11 cellular contexts compared by ENCODE assay signal in genomic region chr12:112908548-112908947, GRCh38. TPM values are rescaled to one million over a fixed set of nuclear protein-coding genes. Genes with fewer than 3 reads are reported as not detected.
A peak's percentile ranks its signal among the peaks of the same experiment; 100 is the strongest.
DNase-seq lines count a peak whose midpoint lies in the region; ATAC-seq and TF ChIP-seq lines count a peak whose summit lies in the region.
"Had no signal": no experiment of that assay in that cellular context is flagged by ENCODE, and none has a peak within 500 bp of the region (broad histone marks: within the 10 kb centered on the region; RNA-seq: fewer than 3 reads in every experiment).

No MANE protein-coding gene starts in this region.

- peaks cover 8% of the 10 kb centered on the region for H3K9me3 Mint-ChIP-seq in stimulated activated effector memory CD8-positive, alpha-beta T cell treated with anti-CD3 and anti-CD28 coated beads, Interleukin-12 subunit alpha, Interleukin-12 subunit beta, amount 100 ng/mL, for 72 hours

- intact Hi-C loops in esophagus squamous epithelium (cut with DNase I), result no loop called here

- H2AFZ ChIP-seq in GM23248, result no peak overlapping the region

- peaks cover 7% of the 10 kb centered on the region for H3K9me3 ChIP-seq in GM23248 (ENCODE audit: low read depth)
- H3K9me3 ChIP-seq in esophagus squamous epithelium, result peaks cover 0 to 17% (median 0%) of the 10 kb centered on the region in 3 donors

- H3K4me2 ChIP-seq in GM23248 (ENCODE audit: unreplicated experiment), result no peak overlapping the region

- 15 to 18% methylated on average over 11 to 12 of the region's 12 CpGs for WGBS in GM23248 (ENCODE audit: low coverage in 1 of 2, low lambda C conversion rate in 2 of 2, missing lambda C conversion rate in 2 of 2), 2 experiments
- 61% methylated on average over 12 of the region's 12 CpGs; no CpG with 5 or more reads in 1 of the 2 donors for WGBS in esophagus squamous epithelium, 2 donors

- peak overlapping the region; percentile 79 for H3K4me3 Mint-ChIP-seq in stimulated activated effector memory CD8-positive, alpha-beta T cell treated with anti-CD3 and anti-CD28 coated beads, Interleukin-12 subunit alpha, Interleukin-12 subunit beta, amount 100 ng/mL, for 72 hours

- peaks cover 11% of the 10 kb centered on the region; the same call in 1 of the 2 replicates for H3F3A ChIP-seq in GM23248 (ENCODE audit: insufficient read depth)

- H3K27me3 ChIP-seq in GM23248 (replicated peaks; ENCODE audit: insufficient read depth) (peaks cover 9% of the 10 kb centered on the region; the same call in 1 of the 2 replicates), esophagus squamous epithelium (no peaks in the 10 kb centered on the region)

- H3K36me3 Mint-ChIP-seq in stimulated activated effector memory CD8-positive, alpha-beta T cell treated with anti-CD3 and anti-CD28 coated beads, Interleukin-12 subunit alpha, Interleukin-12 subunit beta, amount 100 ng/mL, for 72 hours, result no peaks in the 10 kb centered on the region

- H3K27ac Mint-ChIP-seq in stimulated activated effector memory CD8-positive, alpha-beta T cell treated with anti-CD3 and anti-CD28 coated beads, Interleukin-12 subunit alpha, Interleukin-12 subunit beta, amount 100 ng/mL, for 72 hours, result peak overlapping the region; percentile 77

- DNase-seq in GM23248, result peak; percentile 10
- DNase-seq in activated CD4-positive, alpha-beta T cell treated with anti-CD3 and anti-CD28 coated beads, Interleukin-2, amount 50 U/mL, for 4 hours, result peak; percentile 14 to 21
- DNase-seq in esophagus squamous epithelium (lab: John Stamatoyannopoulos, UW), result no peak
- no peak for DNase-seq in stimulated activated effector memory CD8-positive, alpha-beta T cell treated with anti-CD3 and anti-CD28 coated beads, Interleukin-12 subunit alpha, Interleukin-12 subunit beta, amount 100 ng/mL, for 72 hours (ENCODE audit: low spot score in 2 of 2)
- no peak for DNase-seq in HUDEP-2 (lab: John Stamatoyannopoulos, UW; ENCODE audit: unreplicated experiment in 76 of 76)
- no peak for DNase-seq in mucosa of gallbladder (ENCODE audit: low spot score)
- DNase-seq in substantia nigra (lab: John Stamatoyannopoulos, UW), result no peak
- DNase-seq in NCI-H748 treated with DMSO at 0.1 percent for 48 hours (lab: John Stamatoyannopoulos, UW), result no peak
- DNase-seq: activated CD8-positive, alpha-beta memory T cell treated with anti-CD3 and anti-CD28 coated beads, Interleukin-2, amount 50 U/mL, for 48 hours; NCI-H2081 had no signal

- no peaks in the 10 kb centered on the region for H4K20me1 ChIP-seq in GM23248 (ENCODE audit: insufficient read depth)

- no peak overlapping the region for H3K4me3 ChIP-seq in GM23248
- H3K4me3 ChIP-seq in esophagus squamous epithelium, result peak overlapping the region; percentile 45 to 73 (median 56)

- TF ChIP-seq CTCF in esophagus squamous epithelium (IDR thresholded peaks at IDR 0.05), result no peak

- in situ Hi-C loops in GM23248 (cut with MboI), result no loop called here

- no peaks in the 10 kb centered on the region for H3K79me2 ChIP-seq in GM23248 (ENCODE audit: insufficient read depth)

- peaks cover 18% of the 10 kb centered on the region; the same call in 1 of the 2 replicates for H3K4me1 ChIP-seq in GM23248 (ENCODE audit: insufficient read depth)
- H3K4me1 ChIP-seq in esophagus squamous epithelium, result peaks cover 28 to 68% (median 33%) of the 10 kb centered on the region in 3 donors

- peaks cover 57% of the 10 kb centered on the region for H3K4me1 Mint-ChIP-seq in stimulated activated effector memory CD8-positive, alpha-beta T cell treated with anti-CD3 and anti-CD28 coated beads, Interleukin-12 subunit alpha, Interleukin-12 subunit beta, amount 100 ng/mL, for 72 hours

- no peak for ATAC-seq in stimulated activated effector memory CD8-positive, alpha-beta T cell treated with anti-CD3 and anti-CD28 coated beads, Interleukin-12 subunit alpha, Interleukin-12 subunit beta, amount 100 ng/mL, for 72 hours
- ATAC-seq: Right ventricle myocardium inferior had no signal

- H3K9me2 ChIP-seq in GM23248 (ENCODE audit: insufficient read depth), result no peaks in the 10 kb centered on the region

- no peaks in the 10 kb centered on the region for H3K36me3 ChIP-seq in GM23248 (ENCODE audit: low read depth)
- peaks cover 0 to 40% (median 4%) of the 10 kb centered on the region in 3 donors for H3K36me3 ChIP-seq in esophagus squamous epithelium

- H3K27ac ChIP-seq in GM23248 (no peak overlapping the region), esophagus squamous epithelium (peak overlapping the region in 3 of 4 donors; percentile 89 to 91 (median 89)), substantia nigra (ENCODE audit: low read depth, low read length, poor library complexity, severe bottlenecking) (no peak overlapping the region)

- H3K9ac ChIP-seq in GM23248, result no peak overlapping the region

- no peak for TF ChIP-seq POLR2A in esophagus squamous epithelium (IDR thresholded peaks at IDR 0.05)

RNA-seq across cellular contexts. Expression of gene OAS1, which starts 1.8 kb away (rescaled TPM):
- not detected in 2 replicates for total RNA-seq in GM23248 (2014; rRNA removed; shearing (Covaris generic))
- 0.10 TPM in 1 of 2 replicates, not detected in the other for polyA plus RNA-seq in GM23248 (2016; fragmentation: Nextera tagmentation; extraction: Ambion mirVana)
- total RNA-seq in esophagus squamous epithelium (100 to 1,000 TPM in 1 of 4 donors, 10 to 100 TPM in 3; 32.1 to 115 (median 50.8) TPM), mucosa of gallbladder (27.9 TPM)

RNA-seq across cellular contexts. Expression of gene OAS3, which starts 29.7 kb away (rescaled TPM):
- total RNA-seq in GM23248 (2014; rRNA removed; shearing (Covaris generic)), result 0.22 and 0.38 TPM in 2 replicates
- polyA plus RNA-seq in GM23248 (2016; fragmentation: Nextera tagmentation; extraction: Ambion mirVana), result 0.35 and 0.63 TPM in 2 replicates
- total RNA-seq in esophagus squamous epithelium (10 to 100 TPM; 25.2 to 40.0 (median 32.3) TPM), mucosa of gallbladder (11.9 TPM)

Comparison
In these comparisons a context has a peak if more than half of its experiments do, and no peak if none do; other contexts are left out.
1. DNase-seq: peak in GM23248 (single experiment) and activated CD4-positive, alpha-beta T cell treated with anti-CD3 and anti-CD28 coated beads, Interleukin-2, amount 50 U/mL, for 4 hours (2 of 2); none in esophagus squamous epithelium (single experiment), stimulated activated effector memory CD8-positive, alpha-beta T cell treated with anti-CD3 and anti-CD28 coated beads, Interleukin-12 subunit alpha, Interleukin-12 subunit beta, amount 100 ng/mL, for 72 hours (0 of 2), HUDEP-2 (0 of 76), mucosa of gallbladder (single experiment), substantia nigra (0 of 49) and NCI-H748 treated with DMSO at 0.1 percent for 48 hours (single experiment).
2. H3K27ac ChIP-seq: peak in esophagus squamous epithelium (3 of 4); none in GM23248 (single experiment) and substantia nigra (single experiment).
3. RNA of gene OAS1, which starts 1.8 kb away (total RNA-seq): 32.1 to 115 TPM in esophagus squamous epithelium and 27.9 TPM in mucosa of gallbladder (single experiment); not detected in GM23248; every median in the first group is over 10 times any median in the second.